8 cellular contexts compared by ENCODE assay signal in genomic region chr2:55590810-55591440, GRCh38. TPM values are rescaled to one million over a fixed set of nuclear protein-coding genes. Genes with fewer than 3 reads are reported as not detected.
DNase-seq lines count a peak whose midpoint lies in the region; ATAC-seq and TF ChIP-seq lines count a peak whose summit lies in the region.

No MANE protein-coding gene starts in this region.

- no peaks in the 10 kb centered on the region for H3K9me3 ChIP-seq in thyroid gland

- peak; percentile 78 for DNase-seq in Caki2 (ENCODE audit: low read depth)
- DNase-seq in NCI-H446 treated with DMSO at 0.1 percent for 48 hours (lab: John Stamatoyannopoulos, UW) = peak; percentile 56
- DNase-seq in foreskin fibroblast = peak; percentile 40 to 62
- no peak for DNase-seq in thyroid gland
- no peak for DNase-seq in cerebellar nuclear complex (lab: John Stamatoyannopoulos, UW)
- no peak for DNase-seq in SIG-M5 (lab: John Stamatoyannopoulos, UW)
- no peak for DNase-seq in NCI-H2107 treated with DMSO at 0.1 percent for 48 hours (lab: John Stamatoyannopoulos, UW; ENCODE audit: unreplicated experiment)

- no peaks in the 10 kb centered on the region for H3K36me3 ChIP-seq in thyroid gland

- H3K27ac ChIP-seq in thyroid gland = no peak overlapping the region

- TF ChIP-seq POLR2A in thyroid gland (IDR thresholded peaks at IDR 0.05) = no peak

- intact Hi-C loops in thyroid gland (cut with DNase I) = no loop called here

- in situ Hi-C loops in Caki2 (cut with HindIII; ENCODE audit: low pct_unique_long_range_greater_than_20kb, low sequenced_read_pairs) = no loop called here

- no peak overlapping the region for H3K4me3 ChIP-seq in foreskin fibroblast (ENCODE audit: low read depth in 1 of 2, low read length in 2 of 2)
- no peak overlapping the region for H3K4me3 ChIP-seq in thyroid gland (replicated peaks in 1 of 3)

- peak; percentile 79 for ATAC-seq in GM21423 (IDR thresholded peaks at IDR 0.05; ENCODE audit: unreplicated experiment)

- peaks cover 0 to 3% of the 10 kb centered on the region in 2 donors for H3K4me1 ChIP-seq in thyroid gland

- TF ChIP-seq CTCF in foreskin fibroblast (IDR thresholded peaks at IDR 0.05; ENCODE audit: low read depth, low read length) = no peak
- TF ChIP-seq CTCF in thyroid gland (IDR thresholded peaks at IDR 0.05) = no peak

- WGBS in thyroid gland, 2 donors = 86 to 94% methylated on average over 7 of the region's 7 CpGs

- no peaks in the 10 kb centered on the region for H3K27me3 ChIP-seq in thyroid gland

RNA-seq across cellular contexts. Expression of gene PPP4R3B, which starts 26.5 kb away (rescaled TPM):
- 9.2 and 11.6 TPM in 2 replicates for total RNA-seq in Caki2 (2014; rRNA removed; shearing (Covaris generic); ENCODE audit: low replicate concordance)
- total RNA-seq in thyroid gland = 10 to 100 TPM; 76.2 to 88.0 (median 82.6) TPM

Comparison
In these comparisons a context has a peak if more than half of its experiments do, and no peak if none do; other contexts are left out.
1. DNase-seq: peak in Caki2 (single experiment), NCI-H446 treated with DMSO at 0.1 percent for 48 hours (single experiment) and foreskin fibroblast (2 of 2); none in thyroid gland (0 of 2), cerebellar nuclear complex (0 of 2), SIG-M5 (single experiment) and NCI-H2107 treated with DMSO at 0.1 percent for 48 hours (single experiment).